ENCODE assay signal across 15 cellular contexts in the genomic region with DNA sequence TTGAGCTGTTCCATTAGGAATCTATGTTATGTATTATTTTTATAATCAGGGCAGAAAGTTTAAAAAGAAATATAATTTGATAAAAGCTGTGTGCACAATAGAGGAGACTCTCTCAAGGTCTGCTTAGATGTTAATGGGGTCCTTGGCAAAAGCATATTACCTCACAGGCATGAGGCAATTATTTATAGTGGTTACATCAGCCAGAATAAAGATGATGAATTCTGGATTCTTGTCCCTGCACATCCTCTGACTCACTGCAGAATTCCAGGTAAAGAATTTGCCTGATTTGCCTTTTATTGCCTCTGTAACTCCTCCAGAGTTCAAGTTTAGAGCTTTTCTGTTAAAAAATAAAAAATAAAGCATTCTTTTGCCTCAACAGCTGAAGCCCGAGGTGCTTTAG.
DNase-seq lines count a peak whose midpoint lies in the region; ATAC-seq and TF ChIP-seq lines count a peak whose summit lies in the region.
"Had no signal": no experiment of that assay in that cellular context is flagged by ENCODE, and none has a peak within 500 bp of the region (broad histone marks: within the 10 kb centered on the region; RNA-seq: fewer than 3 reads in every experiment).

No MANE protein-coding gene starts in this region.

- H3K9me3 ChIP-seq in adipocyte (ENCODE audit: control insufficient read depth, low read length) (no peaks in the 10 kb centered on the region), hepatocyte (ENCODE audit: low read depth) (no peaks in the 10 kb centered on the region)
- H3K9me3 ChIP-seq: SJCRH30 had no signal

- peaks cover 17% of the 10 kb centered on the region for H3K4me1 ChIP-seq in adipocyte (ENCODE audit: control insufficient read depth, insufficient read depth, low read length)
- H3K4me1 ChIP-seq in hepatocyte (ENCODE audit: insufficient read depth) = peaks cover 15% of the 10 kb centered on the region
- H3K4me1 ChIP-seq: SJCRH30 had no signal

- H3K4me3 ChIP-seq in AG10803 (ENCODE audit: low read length) = no peak overlapping the region
- no peak overlapping the region for H3K4me3 ChIP-seq in adipocyte (ENCODE audit: low read length)
- H3K4me3 ChIP-seq in hepatocyte = no peak overlapping the region
- H3K4me3 ChIP-seq: SJCRH30 had no signal

- no peaks in the 10 kb centered on the region for H4K20me1 ChIP-seq in hepatocyte (ENCODE audit: insufficient read depth, poor library complexity, severe bottlenecking)

- H3K4me2 ChIP-seq in hepatocyte = peak overlapping the region; percentile 26
- H3K4me2 ChIP-seq: KMS-11 had no signal

- 88% methylated on average over 1 of the region's 1 CpG for WGBS in hepatocyte (ENCODE audit: low lambda C conversion rate, missing lambda C conversion rate)

- TF ChIP-seq CTCF in AG10803 (conservative IDR thresholded peaks at IDR 0.05; ENCODE audit: low read length) = no peak
- TF ChIP-seq CTCF in hepatocyte (IDR thresholded peaks at IDR 0.05; ENCODE audit: poor library complexity) = no peak

- no peaks in the 10 kb centered on the region for H3K9me2 ChIP-seq in hepatocyte (replicated peaks; ENCODE audit: insufficient read depth)

- no peaks in the 10 kb centered on the region for H3K79me2 ChIP-seq in hepatocyte

- DNase-seq in AG10803 (ENCODE audit: low read depth) = peak; percentile 56
- peak; percentile 58 for DNase-seq in HPDE6-E6E7 (ENCODE audit: extremely low spot score)
- DNase-seq in adipocyte (ENCODE audit: low read depth) = peak; percentile 18
- DNase-seq in hepatocyte (ENCODE audit: low spot score) = no peak
- DNase-seq: activated CD4-positive, CD25-positive, alpha-beta regulatory T cell; CD4-positive, CD25-positive, alpha-beta regulatory T cell; H7; islet precursor cell; NCI-H2171 treated with DMSO at 0.1 percent for 48 hours; SJCRH30 had no signal

- H2AFZ ChIP-seq in hepatocyte = no peak overlapping the region

- ATAC-seq in GM21619 (IDR thresholded peaks at IDR 0.05; ENCODE audit: unreplicated experiment) (no peak), GM19455 (IDR thresholded peaks at IDR 0.05; ENCODE audit: unreplicated experiment) (no peak), GM18498 (IDR thresholded peaks at IDR 0.05; ENCODE audit: unreplicated experiment) (no peak), GM21529 (IDR thresholded peaks at IDR 0.05; ENCODE audit: unreplicated experiment) (no peak)

- H3K36me3 ChIP-seq in adipocyte (ENCODE audit: control insufficient read depth, insufficient read depth, low read length, severe bottlenecking) (no peaks in the 10 kb centered on the region), hepatocyte (replicated peaks; ENCODE audit: insufficient read depth, low read depth) (no peaks in the 10 kb centered on the region)
- H3K36me3 ChIP-seq: SJCRH30 had no signal

- no peak overlapping the region for H3K9ac ChIP-seq in adipocyte (ENCODE audit: low read length)
- H3K9ac ChIP-seq: KMS-11 had no signal

- H3K27me3 ChIP-seq in adipocyte (replicated peaks; ENCODE audit: control insufficient read depth, insufficient read depth, low read length) = peaks cover 9% of the 10 kb centered on the region
- H3K27me3 ChIP-seq in hepatocyte = no peaks in the 10 kb centered on the region
- H3K27me3 ChIP-seq: SJCRH30 had no signal

- peak overlapping the region; percentile 67 for H3K27ac ChIP-seq in hepatocyte
- H3K27ac ChIP-seq: KMS-11, SJCRH30 had no signal
